In genomic region chr16:20774703-20775362, GRCh38 we compare ENCODE assay signal across 8 cellular contexts. TPM values are rescaled to one million over a fixed set of nuclear protein-coding genes. Genes with fewer than 3 reads are reported as not detected.
DNase-seq lines count a peak whose midpoint lies in the region; ATAC-seq and TF ChIP-seq lines count a peak whose summit lies in the region.

No MANE protein-coding gene starts in this region.

- peak; percentile 70 for ATAC-seq in HG02798 (IDR thresholded peaks at IDR 0.05; ENCODE audit: poor library complexity, unreplicated experiment)
- ATAC-seq in GM19035 (IDR thresholded peaks at IDR 0.05; ENCODE audit: unreplicated experiment) = no peak

- H3K9me3 ChIP-seq in OCI-LY3 (ENCODE audit: insufficient read depth, low read length) = no peaks in the 10 kb centered on the region

- no peaks in the 10 kb centered on the region for H3K79me2 ChIP-seq in OCI-LY3 (ENCODE audit: low read length)

- no peaks in the 10 kb centered on the region for H3K27me3 Mint-ChIP-seq in progenitor cell of endocrine pancreas

- no peak overlapping the region for H3K27ac ChIP-seq in OCI-LY3 (ENCODE audit: low read length)

- H3K4me1 Mint-ChIP-seq in progenitor cell of endocrine pancreas (ENCODE audit: low read depth) = no peaks in the 10 kb centered on the region

- H3K4me2 ChIP-seq in OCI-LY3 (ENCODE audit: low read length) = no peak overlapping the region

- H3K9ac ChIP-seq in OCI-LY3 (ENCODE audit: low read length) = no peak overlapping the region

- H3K36me3 ChIP-seq in OCI-LY3 (replicated peaks; ENCODE audit: low read depth, low read length) = peaks cover 3% of the 10 kb centered on the region

- no peak overlapping the region for H3K4me3 ChIP-seq in OCI-LY3 (ENCODE audit: low read length)

- DNase-seq in COR-L47 (lab: John Stamatoyannopoulos, UW) (peak; percentile 42), activated T-cell treated with anti-CD3 and anti-CD28 coated beads for 4 hours (peak; percentile 25), fibroblast of the conjunctiva (ENCODE audit: low read depth) (peak; percentile 27), progenitor cell of endocrine pancreas (ENCODE audit: low spot score, unreplicated experiment) (peak; percentile 39), posterior vena cava (ENCODE audit: low spot score) (no peak)

- no peak overlapping the region for H3K4me3 Mint-ChIP-seq in progenitor cell of endocrine pancreas (ENCODE audit: low read depth)

- no peaks in the 10 kb centered on the region for H3K4me1 ChIP-seq in OCI-LY3 (ENCODE audit: low read length)

- H3K27ac Mint-ChIP-seq in progenitor cell of endocrine pancreas = no peak overlapping the region

- intact Hi-C loops in posterior vena cava (cut with DNase I) = loop anchor here in 1 of 2 donors (5.0 kb wide), 1 partner anchor 528 kb away; no protein-coding TSS in a partner anchor

- peaks cover 3% of the 10 kb centered on the region for H3K9me3 Mint-ChIP-seq in progenitor cell of endocrine pancreas (ENCODE audit: low read depth)

- H4K20me1 ChIP-seq in OCI-LY3 (ENCODE audit: insufficient read depth, low read length) = no peaks in the 10 kb centered on the region

- TF ChIP-seq CTCF in OCI-LY3 (IDR thresholded peaks at IDR 0.05; ENCODE audit: low read depth, low read length) = peak; percentile 83
- peak; percentile 73 for TF ChIP-seq CTCF in progenitor cell of endocrine pancreas (IDR thresholded peaks at IDR 0.05; ENCODE audit: unreplicated experiment)

- no peak overlapping the region for H2AFZ ChIP-seq in OCI-LY3 (ENCODE audit: low read depth, low read length)

- no peaks in the 10 kb centered on the region for H3K27me3 ChIP-seq in OCI-LY3 (ENCODE audit: low read depth, low read length)

- H3K36me3 Mint-ChIP-seq in progenitor cell of endocrine pancreas (ENCODE audit: insufficient read depth) = peaks cover 32% of the 10 kb centered on the region

RNA-seq across cellular contexts. Expression of gene ACSM3, which starts 11.0 kb away (rescaled TPM):
- total RNA-seq in progenitor cell of endocrine pancreas (119 and 131 TPM in 2 replicates), posterior vena cava (1 to 10 TPM; 2.1 to 3.6 TPM)

RNA-seq across cellular contexts. Expression of gene ERI2, which starts 31.4 kb away (rescaled TPM):
- 22.0 and 22.3 TPM in 2 replicates for total RNA-seq in progenitor cell of endocrine pancreas
- total RNA-seq in posterior vena cava = 10 to 100 TPM in 1 of 2 donors, 1 to 10 TPM in 1; 7.8 to 13.6 TPM

RNA-seq across cellular contexts. Expression of gene REXO5, which starts 31.5 kb away (rescaled TPM):
- total RNA-seq in progenitor cell of endocrine pancreas (8.0 and 9.5 TPM in 2 replicates), posterior vena cava (1 to 10 TPM; 1.0 to 2.2 TPM)

RNA-seq across cellular contexts. Expression of gene THUMPD1, which starts 33.2 kb away (rescaled TPM):
- total RNA-seq in progenitor cell of endocrine pancreas = 36.5 and 36.8 TPM in 2 replicates
- total RNA-seq in posterior vena cava = 10 to 100 TPM; 24.9 to 26.1 TPM

Comparison
In these comparisons a context has a peak if more than half of its experiments do, and no peak if none do; other contexts are left out.
1. RNA of gene ACSM3, which starts 11.0 kb away (total RNA-seq): 119 to 131 TPM in progenitor cell of endocrine pancreas; 2.1 to 3.6 TPM in posterior vena cava; every median in the first group is over 10 times any median in the second.